ENCODE assay signal across 22 cellular contexts in the genomic region with DNA sequence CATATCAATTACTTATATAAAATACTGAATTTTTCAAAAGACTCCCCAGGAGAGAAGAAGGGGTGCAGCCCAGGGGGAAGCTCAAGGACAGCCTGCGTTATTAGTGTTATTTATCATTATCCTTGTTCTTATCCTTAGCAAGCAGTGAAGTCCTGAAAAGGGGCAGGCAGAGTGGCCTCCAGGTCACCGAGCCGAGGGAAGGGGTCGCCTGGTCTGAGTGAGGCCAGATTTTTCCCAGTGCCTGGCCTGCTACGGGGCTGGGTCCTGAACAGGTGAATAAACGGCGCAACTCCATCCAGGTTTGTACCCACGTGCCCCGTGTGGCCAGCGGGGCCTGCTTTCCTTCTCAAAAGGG.
"Had no signal": no experiment of that assay in that cellular context is flagged by ENCODE, and none has a peak within 500 bp of the region (broad histone marks: within the 10 kb centered on the region; RNA-seq: fewer than 3 reads in every experiment).

No MANE protein-coding gene starts in this region.

- H3K27me3 ChIP-seq: right lobe of liver, thyroid gland, vagina had no signal

- H3K4me3 ChIP-seq: pancreas, psoas muscle, right lobe of liver, sigmoid colon, stomach, thoracic aorta, thyroid gland, tibial nerve, upper lobe of left lung, vagina had no signal

- H3K36me3 ChIP-seq: pancreas, right lobe of liver, sigmoid colon, stomach, thoracic aorta, thyroid gland, tibial nerve, upper lobe of left lung, vagina had no signal

- H3K9me3 ChIP-seq: pancreas, right lobe of liver, thyroid gland had no signal

- H3K27ac ChIP-seq: pancreas, psoas muscle, right lobe of liver, sigmoid colon, stomach, thoracic aorta, thyroid gland, tibial nerve, upper lobe of left lung, vagina had no signal

- DNase-seq: naive thymus-derived CD8-positive, alpha-beta T cell; nephron progenitor cell; occipital lobe; psoas muscle; right cardiac atrium; right lobe of liver; sigmoid colon; small intestine; stimulated activated CD4-positive, alpha-beta T cell treated with anti-CD3 and anti-CD28 coated beads, Interleukin-15, amount 100 ng/mL, for 24 hours; stimulated activated CD4-positive, alpha-beta T cell treated with anti-CD3 and anti-CD28 coated beads, Interleukin-2, amount 100 ng/mL, for 24 hours; stimulated activated CD4-positive, alpha-beta T cell treated with anti-CD3 and anti-CD28 coated beads, Interleukin-2, amount 100 ng/mL, for 48 hours; stimulated activated CD4-positive, alpha-beta T cell treated with anti-CD3 and anti-CD28 coated beads, Interleukin-4, amount 100 ng/mL, for 24 hours; stimulated activated naive B cell treated with anti-CD40 and anti-IgM and Interleukin-4, amounts not matched to agents 10 μg/mL and 1 μg/mL and 100 μg/mL, for 72 hours; stimulated activated naive CD4-positive, alpha-beta T cell treated with Interleukin-2 at 50 U/mL for 16 hours; stomach; thyroid gland; trophoblast cell had no signal

- H3K4me1 ChIP-seq: pancreas, psoas muscle, right lobe of liver, sigmoid colon, stomach, thyroid gland, tibial nerve, upper lobe of left lung, vagina had no signal
